In genomic region chrX:17596546-17597205, GRCh38 we compare ENCODE assay signal across 28 cellular contexts.
A peak's percentile ranks its signal among the peaks of the same experiment; 100 is the strongest.
DNase-seq lines count a peak whose midpoint lies in the region; ATAC-seq and TF ChIP-seq lines count a peak whose summit lies in the region.
"Had no signal": no experiment of that assay in that cellular context is flagged by ENCODE, and none has a peak within 500 bp of the region (broad histone marks: within the 10 kb centered on the region; RNA-seq: fewer than 3 reads in every experiment).

No MANE protein-coding gene starts in this region.

- H3K27me3 ChIP-seq in RWPE2 (ENCODE audit: insufficient read depth, poor library complexity, severe bottlenecking), result no peaks in the 10 kb centered on the region
- no peaks in the 10 kb centered on the region for H3K27me3 ChIP-seq in thoracic aorta (replicated peaks; ENCODE audit: insufficient read depth)
- H3K27me3 ChIP-seq: esophagus squamous epithelium, gastrocnemius medialis had no signal

- ATAC-seq in RWPE2 (ENCODE audit: low read depth) (no peak), thoracic aorta (ENCODE audit: insufficient number of reproducible peaks, low FRiP score, low read depth) (no peak), GM21367 (IDR thresholded peaks at IDR 0.05; ENCODE audit: unreplicated experiment) (no peak)
- no peak for ATAC-seq in activated naive CD4-positive, alpha-beta T cell treated with anti-CD3 and anti-CD28 coated beads, Interleukin-2, amount 50 U/mL, for 72 hours
- ATAC-seq: gastrocnemius medialis; naive thymus-derived CD4-positive, alpha-beta T cell; Panc1; T-cell had no signal

- no peaks in the 10 kb centered on the region for H3K36me3 ChIP-seq in RWPE2 (ENCODE audit: low read depth)
- no peaks in the 10 kb centered on the region for H3K36me3 ChIP-seq in thoracic aorta
- H3K36me3 ChIP-seq: esophagus squamous epithelium, gastrocnemius medialis, left ventricle myocardium inferior, spleen had no signal

- H3K4me3 ChIP-seq in RWPE2 (ENCODE audit: severe bottlenecking) (no peak overlapping the region), thoracic aorta (no peak overlapping the region)
- H3K4me3 ChIP-seq: esophagus squamous epithelium, gastrocnemius medialis, left ventricle myocardium inferior, spleen had no signal

- H3K27ac ChIP-seq in RWPE2 (ENCODE audit: poor library complexity, severe bottlenecking) (peak overlapping the region; percentile 79), thoracic aorta (peak overlapping the region; percentile 79 to 85)
- H3K27ac ChIP-seq: C4-2B had no signal

- DNase-seq in ELF-1 (ENCODE audit: low read depth, low spot score) (peak; percentile 29), RWPE2 (ENCODE audit: low spot score) (no peak), islet precursor cell (peak; percentile 62), thoracic aorta (ENCODE audit: low spot score) (no peak), ureter (ENCODE audit: low spot score) (no peak)
- DNase-seq in activated naive CD4-positive, alpha-beta T cell treated with anti-CD3 and anti-CD28 coated beads, Interleukin-2, amount 50 U/mL, for 72 hours (ENCODE audit: low spot score in 2 of 2), result no peak
- DNase-seq: activated CD4-positive, alpha-beta T cell treated with anti-CD3 and anti-CD28 coated beads, Interleukin-2, amount 50 U/mL, for 4 hours; activated naive CD4-positive, alpha-beta T cell treated with anti-CD3 and anti-CD28 coated beads, Interleukin-2, amount 10 ng/mL, durations not matched to agents 7 days and 5 days; amygdala; cortex of kidney; endodermal cell; esophagus squamous epithelium; gastrocnemius medialis; hippocampal formation; left ventricle myocardium inferior; naive thymus-derived CD4-positive, alpha-beta T cell; NCI-H1048; NCI-H187; NCI-H2171 treated with DMSO at 0.1 percent for 48 hours; NCI-H524; spleen; T-cell had no signal

- H3K4me1 ChIP-seq in RWPE2 (ENCODE audit: insufficient read depth, poor library complexity, severe bottlenecking) (peaks cover 23% of the 10 kb centered on the region), thoracic aorta (ENCODE audit: control insufficient read depth in 1 of 2, low read depth in 2 of 2) (peaks cover 24 to 84% of the 10 kb centered on the region in 2 donors)
- H3K4me1 ChIP-seq: spleen had no signal

- H3K9me3 ChIP-seq in RWPE2 (ENCODE audit: severe bottlenecking) (no peaks in the 10 kb centered on the region), thoracic aorta (no peaks in the 10 kb centered on the region)
- H3K9me3 ChIP-seq: esophagus squamous epithelium, gastrocnemius medialis, left ventricle myocardium inferior, spleen had no signal

- no peak overlapping the region for H3K27ac Mint-ChIP-seq in activated naive CD4-positive, alpha-beta T cell treated with anti-CD3 and anti-CD28 coated beads, Interleukin-2, amount 50 U/mL, for 72 hours
- H3K27ac Mint-ChIP-seq: activated naive CD4-positive, alpha-beta T cell treated with anti-CD3 and anti-CD28 coated beads, Interleukin-2, amount 10 ng/mL, durations not matched to agents 7 days and 5 days; endodermal cell; IgD-negative memory B cell; naive thymus-derived CD4-positive, alpha-beta T cell; T-cell; type B pancreatic cell had no signal

- H3K36me3 Mint-ChIP-seq in activated naive CD4-positive, alpha-beta T cell treated with anti-CD3 and anti-CD28 coated beads, Interleukin-2, amount 50 U/mL, for 72 hours, result no peaks in the 10 kb centered on the region
- H3K36me3 Mint-ChIP-seq: activated naive CD4-positive, alpha-beta T cell treated with anti-CD3 and anti-CD28 coated beads, Interleukin-2, amount 10 ng/mL, durations not matched to agents 7 days and 5 days; IgD-negative memory B cell; mesothelial cell of epicardium; T-cell had no signal

- H3K9me3 Mint-ChIP-seq in activated naive CD4-positive, alpha-beta T cell treated with anti-CD3 and anti-CD28 coated beads, Interleukin-2, amount 50 U/mL, for 72 hours, result no peaks in the 10 kb centered on the region
- H3K9me3 Mint-ChIP-seq: activated naive CD4-positive, alpha-beta T cell treated with anti-CD3 and anti-CD28 coated beads, Interleukin-2, amount 10 ng/mL, durations not matched to agents 7 days and 5 days; endodermal cell; mesothelial cell of epicardium; T-cell; type B pancreatic cell had no signal

- TF ChIP-seq CTCF in RWPE2 (IDR thresholded peaks at IDR 0.05; ENCODE audit: poor library complexity, severe bottlenecking) (no peak), thoracic aorta (IDR thresholded peaks at IDR 0.05) (no peak)

Comparison
In these comparisons a context has a peak if more than half of its experiments do, and no peak if none do; other contexts are left out.
1. DNase-seq: peak in ELF-1 (single experiment) and islet precursor cell (single experiment); none in RWPE2 (single experiment), thoracic aorta (single experiment), ureter (single experiment) and activated naive CD4-positive, alpha-beta T cell treated with anti-CD3 and anti-CD28 coated beads, Interleukin-2, amount 50 U/mL, for 72 hours (0 of 2).